ENCODE assay signal across 12 cellular contexts in the genomic region with DNA sequence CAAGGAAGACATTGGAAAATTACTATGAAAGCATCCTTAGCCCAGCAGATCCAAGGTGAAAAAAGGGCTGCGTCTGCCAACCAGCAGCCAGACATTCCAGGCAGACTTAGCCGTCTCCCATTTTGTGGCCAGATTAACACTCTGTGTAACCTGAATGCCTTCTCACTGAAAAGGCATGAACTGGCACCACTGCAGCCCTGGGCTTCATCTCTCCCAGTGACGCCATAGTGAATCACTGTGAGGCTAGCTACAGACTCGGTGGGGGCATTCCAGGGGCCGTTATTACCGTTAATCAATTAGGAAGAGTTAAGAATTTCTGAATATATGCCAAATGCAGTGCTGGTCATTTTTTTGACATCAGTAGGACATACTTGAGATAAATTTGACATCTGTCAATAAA.
A peak's percentile ranks its signal among the peaks of the same experiment; 100 is the strongest.
DNase-seq lines count a peak whose midpoint lies in the region; ATAC-seq, FAIRE-seq and TF ChIP-seq lines count a peak whose summit lies in the region.
"Had no signal": no experiment of that assay in that cellular context is flagged by ENCODE, and none has a peak within 500 bp of the region (broad histone marks: within the 10 kb centered on the region; RNA-seq: fewer than 3 reads in every experiment).

No MANE protein-coding gene starts in this region.

- no peaks in the 10 kb centered on the region for H3K9me3 Mint-ChIP-seq in activated CD4-positive, alpha-beta memory T cell treated with anti-CD3 and anti-CD28 coated beads for 36 hours
- H3K9me3 Mint-ChIP-seq: endodermal cell, naive B cell had no signal

- H3K4me1 Mint-ChIP-seq in activated CD4-positive, alpha-beta memory T cell treated with anti-CD3 and anti-CD28 coated beads for 36 hours (ENCODE audit: low read depth) = no peaks in the 10 kb centered on the region
- H3K4me1 Mint-ChIP-seq: CD4-positive, CD25-positive, alpha-beta regulatory T cell had no signal

- CTCF ChIA-PET in AG04449 (lab: Yijun Ruan, JAX) = interaction anchor here (0.7 kb wide), 1 partner anchor 9 kb away, joined by 3 read pairs; no protein-coding TSS in a partner anchor
- CTCF ChIA-PET in activated CD4-positive, alpha-beta memory T cell treated with anti-CD3 and anti-CD28 coated beads for 36 hours (lab: Charles Lee) = interaction anchor here (0.7 kb wide), 1 partner anchor 663 kb away, joined by 3 read pairs; no protein-coding TSS in a partner anchor

- DNase-seq in AG04449 (ENCODE audit: low read depth, low spot score) = peak; percentile 97
- peak; percentile 90 for DNase-seq in LHCN-M2 (ENCODE audit: low read depth)
- peak; percentile 82 for DNase-seq in coronary artery (ENCODE audit: low spot score)
- no peak for DNase-seq in left lung
- DNase-seq in D721Med (ENCODE audit: insufficient read length, low spot score) = no peak
- no peak for DNase-seq in activated CD4-positive, alpha-beta memory T cell treated with anti-CD3 and anti-CD28 coated beads for 36 hours
- DNase-seq: activated T-cell treated with anti-CD3 and anti-CD28 coated beads for 4 hours; CD4-positive, CD25-positive, alpha-beta regulatory T cell; endodermal cell; naive B cell had no signal

- FAIRE-seq in D721Med (lab: Jason Lieb, UNC) = no peak

- H3K4me3 ChIP-seq in AG04449 (ENCODE audit: low read depth, low read length) (no peak overlapping the region), coronary artery (no peak overlapping the region), left lung (no peak overlapping the region)

- H3K4me1 ChIP-seq in left lung = peaks cover 0 to 5% of the 10 kb centered on the region in 2 donors

- H3K36me3 ChIP-seq in left lung = no peaks in the 10 kb centered on the region

- intact Hi-C loops in left lung (cut with DNase I) = loop anchor here in 1 of 2 donors (10.0 kb wide), 1 partner anchor 631 kb away; a partner anchor contains a TSS
- intact Hi-C loops in activated CD4-positive, alpha-beta memory T cell treated with anti-CD3 and anti-CD28 coated beads for 36 hours (cut with micrococcal nuclease) = no loop called here

- no peak overlapping the region for H3K27ac Mint-ChIP-seq in activated CD4-positive, alpha-beta memory T cell treated with anti-CD3 and anti-CD28 coated beads for 36 hours
- H3K27ac Mint-ChIP-seq: CD4-positive, CD25-positive, alpha-beta regulatory T cell; endodermal cell; naive B cell had no signal

- POLR2A ChIA-PET in AG04449 (lab: Yijun Ruan, JAX) = interaction anchor here (0.6 to 2.0 kb wide), 3 partner anchors 16 to 622 kb away, joined by 3 to 7 read pairs (median 3); no protein-coding TSS in a partner anchor
- POLR2A ChIA-PET in activated CD4-positive, alpha-beta memory T cell treated with anti-CD3 and anti-CD28 coated beads for 36 hours (lab: Charles Lee) = no interaction called here

- no peaks in the 10 kb centered on the region for H3K27me3 ChIP-seq in left lung

- no peaks in the 10 kb centered on the region for H3K36me3 Mint-ChIP-seq in activated CD4-positive, alpha-beta memory T cell treated with anti-CD3 and anti-CD28 coated beads for 36 hours
- H3K36me3 Mint-ChIP-seq: CD4-positive, CD25-positive, alpha-beta regulatory T cell; naive B cell had no signal

- H3K27ac ChIP-seq in coronary artery (peak overlapping the region; percentile 1 to 19), left lung (no peak overlapping the region)

- H3K4me3 Mint-ChIP-seq in activated CD4-positive, alpha-beta memory T cell treated with anti-CD3 and anti-CD28 coated beads for 36 hours = no peak overlapping the region
- H3K4me3 Mint-ChIP-seq: CD4-positive, CD25-positive, alpha-beta regulatory T cell; endodermal cell; naive B cell had no signal

- no peak for TF ChIP-seq CTCF in AG04449 (IDR thresholded peaks at IDR 0.05; ENCODE audit: insufficient read depth, low read length, missing control alignments)
- no peak for TF ChIP-seq CTCF in coronary artery (IDR thresholded peaks at IDR 0.05)
- no peak for TF ChIP-seq CTCF in left lung (IDR thresholded peaks at IDR 0.05)
- no peak for TF ChIP-seq CTCF in D721Med (IDR thresholded peaks at IDR 0.05; ENCODE audit: insufficient read depth, missing control alignments)

- H3K27me3 Mint-ChIP-seq in activated CD4-positive, alpha-beta memory T cell treated with anti-CD3 and anti-CD28 coated beads for 36 hours = peaks cover 14% of the 10 kb centered on the region
- H3K27me3 Mint-ChIP-seq: CD4-positive, CD25-positive, alpha-beta regulatory T cell had no signal

- no peaks in the 10 kb centered on the region for H3K9me3 ChIP-seq in left lung

- ATAC-seq in left lung (peak; percentile 40), HG02970 (IDR thresholded peaks at IDR 0.05; ENCODE audit: low FRiP score, unreplicated experiment) (no peak), HG03457 (IDR thresholded peaks at IDR 0.05; ENCODE audit: unreplicated experiment) (no peak)

Comparison
In these comparisons a context has a peak if more than half of its experiments do, and no peak if none do; other contexts are left out.
1. DNase-seq: peak in AG04449 (single experiment), LHCN-M2 (single experiment) and coronary artery (single experiment); none in left lung (0 of 2), D721Med (single experiment) and activated CD4-positive, alpha-beta memory T cell treated with anti-CD3 and anti-CD28 coated beads for 36 hours (single experiment).
2. H3K27ac ChIP-seq: peak in coronary artery (2 of 2); none in left lung (0 of 2).